22 cellular contexts compared by ENCODE assay signal in the genomic region with DNA sequence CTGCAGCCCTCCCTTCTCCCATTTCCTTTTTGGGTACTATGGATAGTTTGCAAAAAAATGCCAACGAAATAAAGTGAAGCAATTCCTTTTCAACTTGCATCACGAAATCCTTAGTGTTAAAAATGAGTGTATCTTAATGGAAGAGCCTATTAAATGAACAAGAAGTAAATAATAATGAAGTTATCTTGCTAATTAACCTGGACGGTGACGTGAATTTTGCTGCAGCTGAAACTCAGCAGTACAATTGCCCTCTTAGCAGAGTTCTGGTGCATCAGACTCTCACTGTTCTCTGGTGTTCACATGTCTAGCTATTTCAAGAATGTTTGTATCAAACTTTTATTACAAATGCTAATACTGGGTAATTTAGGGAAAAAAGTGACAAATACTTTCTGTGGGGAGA.
DNase-seq lines count a peak whose midpoint lies in the region; ATAC-seq and TF ChIP-seq lines count a peak whose summit lies in the region.
"Had no signal": no experiment of that assay in that cellular context is flagged by ENCODE, and none has a peak within 500 bp of the region (broad histone marks: within the 10 kb centered on the region; RNA-seq: fewer than 3 reads in every experiment).

No MANE protein-coding gene starts in this region.

- whole genome bisulfite sequencing in smooth muscle cell (ENCODE audit: low lambda C conversion rate) = 42% methylated on average over 4 of the region's 4 CpGs

- H3K27ac ChIP-seq in smooth muscle cell (ENCODE audit: low read depth) = no peak overlapping the region

- H3K4me2 ChIP-seq in Loucy (ENCODE audit: low read depth, low read length, poor library complexity, severe bottlenecking) (no peak overlapping the region), smooth muscle cell (peak overlapping the region; percentile 51)

- no peaks in the 10 kb centered on the region for H3K27me3 ChIP-seq in Loucy (ENCODE audit: insufficient read depth, low read length, poor library complexity, severe bottlenecking)
- no peaks in the 10 kb centered on the region for H3K27me3 ChIP-seq in smooth muscle cell (ENCODE audit: low read depth)
- H3K27me3 ChIP-seq: BE2C had no signal

- DNase-seq in AG10803 (ENCODE audit: low read depth) (peak; percentile 21), globus pallidus (ENCODE audit: low spot score) (peak; percentile 79), smooth muscle cell (lab: John Stamatoyannopoulos, UW; ENCODE audit: unreplicated experiment) (no peak), glomerular visceral epithelial cell (ENCODE audit: extremely low spot score) (no peak), NCI-H1048 (lab: John Stamatoyannopoulos, UW) (no peak), NCI-H187 (lab: John Stamatoyannopoulos, UW) (no peak)
- DNase-seq: 8988T; BE2C; CD4-positive, CD25-positive, alpha-beta regulatory T cell; COR-L47; DMS 273 treated with DMSO at 0.1 percent for 48 hours; DND-41; NCI-H1105 treated with DMSO at 0.1 percent for 48 hours; NCI-H1694; NCI-H226; NCI-H524; PC-3; RPMI8226; SHP77 treated with DMSO at 0.1 percent for 48 hours had no signal

- H3K36me3 ChIP-seq in Loucy (ENCODE audit: insufficient read depth, low read length) = no peaks in the 10 kb centered on the region
- H3K36me3 ChIP-seq in smooth muscle cell (ENCODE audit: low read depth) = no peaks in the 10 kb centered on the region
- H3K36me3 ChIP-seq: BE2C had no signal

- H3K9me3 ChIP-seq in Loucy (ENCODE audit: insufficient read depth, low read depth, low read length) (no peaks in the 10 kb centered on the region), smooth muscle cell (replicated peaks; ENCODE audit: low read depth) (no peaks in the 10 kb centered on the region)
- H3K9me3 ChIP-seq: BE2C had no signal

- H2AFZ ChIP-seq in Loucy (ENCODE audit: low read length) (0 out of 2 replicates have a peak overlapping the region, but pooled peaks have one; percentile 24), smooth muscle cell (ENCODE audit: low read depth) (peak overlapping the region; percentile 73)

- H3K4me3 ChIP-seq in AG10803 (ENCODE audit: low read length) (no peak overlapping the region), Loucy (ENCODE audit: low read length, poor library complexity, severe bottlenecking) (no peak overlapping the region), smooth muscle cell (no peak overlapping the region)
- H3K4me3 ChIP-seq: K562 had no signal

- no peaks in the 10 kb centered on the region for H3K79me2 ChIP-seq in Loucy (ENCODE audit: insufficient read depth, low read length)
- H3K79me2 ChIP-seq in smooth muscle cell (ENCODE audit: low read depth) = no peaks in the 10 kb centered on the region

- H3K4me1 ChIP-seq in Loucy (ENCODE audit: insufficient read depth, low read length, poor library complexity, severe bottlenecking) = no peaks in the 10 kb centered on the region
- no peaks in the 10 kb centered on the region for H3K4me1 ChIP-seq in smooth muscle cell (ENCODE audit: low read depth)
- H3K4me1 ChIP-seq: BE2C had no signal

- ATAC-seq in HG02870 (IDR thresholded peaks at IDR 0.05; ENCODE audit: unreplicated experiment) = no peak
- ATAC-seq: K562, PC-3 had no signal

- no peaks in the 10 kb centered on the region for H3K9me2 ChIP-seq in Loucy (replicated peaks; ENCODE audit: low read depth, low read length)

- H3K9ac ChIP-seq in Loucy (ENCODE audit: low read depth, low read length, poor library complexity, severe bottlenecking) (no peak overlapping the region), smooth muscle cell (ENCODE audit: low read depth) (no peak overlapping the region)

- TF ChIP-seq CTCF in AG10803 (conservative IDR thresholded peaks at IDR 0.05; ENCODE audit: low read length) = no peak
- TF ChIP-seq CTCF in Loucy (conservative IDR thresholded peaks at IDR 0.05; ENCODE audit: low read length) = no peak
- TF ChIP-seq CTCF in smooth muscle cell (IDR thresholded peaks at IDR 0.05; ENCODE audit: borderline replicate concordance, insufficient read depth, poor library complexity, severe bottlenecking) = no peak

- H3F3A ChIP-seq in Loucy (ENCODE audit: low read depth) (no peaks in the 10 kb centered on the region), smooth muscle cell (ENCODE audit: low read depth) (no peaks in the 10 kb centered on the region)

- H4K20me1 ChIP-seq in Loucy (ENCODE audit: insufficient read depth, low read length, poor library complexity, severe bottlenecking) = no peaks in the 10 kb centered on the region
- H4K20me1 ChIP-seq in smooth muscle cell (ENCODE audit: low read depth) = no peaks in the 10 kb centered on the region

Comparison
In these comparisons a context has a peak if more than half of its experiments do, and no peak if none do; other contexts are left out.
1. DNase-seq: peak in AG10803 (single experiment) and globus pallidus (single experiment); none in smooth muscle cell (single experiment), glomerular visceral epithelial cell (single experiment), NCI-H1048 (single experiment) and NCI-H187 (0 of 2).